ENCODE assay signal across 8 cellular contexts in the genomic region with DNA sequence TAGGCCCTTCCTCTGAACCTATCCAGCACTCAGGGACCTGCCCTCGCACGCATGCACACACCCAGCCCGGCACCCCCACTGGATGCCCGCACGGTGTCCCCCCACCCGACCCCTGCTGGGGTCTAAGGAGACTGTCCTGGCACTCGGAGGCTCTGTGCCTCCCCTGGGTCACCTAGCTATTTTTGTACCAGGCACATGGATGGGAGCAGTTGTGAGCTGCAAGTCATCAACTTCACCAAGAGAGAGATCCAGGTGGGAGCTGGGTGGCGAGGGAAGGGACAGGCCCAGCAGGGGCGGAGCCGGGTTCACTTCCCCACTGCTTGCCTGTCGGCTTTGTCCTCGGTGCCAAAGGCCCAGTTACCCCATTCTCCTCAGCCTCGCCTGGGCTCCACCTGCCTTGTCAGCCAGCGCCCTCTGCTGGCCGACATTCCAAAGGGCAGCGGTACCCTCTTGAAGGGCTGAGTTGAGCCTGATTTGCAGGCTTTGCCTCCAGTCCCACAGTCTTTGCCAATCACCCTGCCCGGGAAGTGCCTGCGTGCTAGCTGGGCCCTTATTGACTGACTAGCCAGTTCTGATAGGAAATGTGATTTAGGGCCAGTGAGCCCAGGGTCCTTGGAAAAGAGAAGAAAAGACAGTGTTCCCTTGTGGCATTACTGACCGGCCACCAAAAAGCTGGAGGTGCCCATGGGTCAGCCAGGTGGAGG. TPM values are rescaled to one million over a fixed set of nuclear protein-coding genes. Genes with fewer than 3 reads are reported as not detected.
DNase-seq lines count a peak whose midpoint lies in the region; ATAC-seq, FAIRE-seq and TF ChIP-seq lines count a peak whose summit lies in the region.

No MANE protein-coding gene starts in this region.

- H3K27ac ChIP-seq in endodermal cell (ENCODE audit: low read depth, low read length) = no peak overlapping the region

- no peak overlapping the region for H3K9ac ChIP-seq in endodermal cell (ENCODE audit: extremely low read depth, low read length, poor library complexity, severe bottlenecking)

- peaks cover 9% of the 10 kb centered on the region for H3K4me1 ChIP-seq in endodermal cell (ENCODE audit: control insufficient read depth, insufficient read depth, low read length)

- no peaks in the 10 kb centered on the region for H3K9me3 Mint-ChIP-seq in endodermal cell

- peak; percentile 99 for TF ChIP-seq CTCF in D721Med (IDR thresholded peaks at IDR 0.05; ENCODE audit: insufficient read depth, missing control alignments)
- TF ChIP-seq CTCF in endodermal cell (conservative IDR thresholded peaks at IDR 0.05) = peak; percentile 98

- no peaks in the 10 kb centered on the region for H3K36me3 ChIP-seq in endodermal cell (ENCODE audit: control insufficient read depth, insufficient read depth, low read length)

- H3K4me1 Mint-ChIP-seq in endodermal cell = peaks cover 21% of the 10 kb centered on the region

- peak; percentile 97 for DNase-seq in D721Med (ENCODE audit: insufficient read length, low spot score)
- peak; percentile 92 for DNase-seq in HTR-8/SVneo (ENCODE audit: insufficient read length, low spot score)
- peak; percentile 92 for DNase-seq in NOMO-1 treated with DMSO at 0.1 percent for 48 hours (lab: John Stamatoyannopoulos, UW; ENCODE audit: unreplicated experiment)
- DNase-seq in activated CD8-positive, alpha-beta memory T cell treated with anti-CD3 and anti-CD28 coated beads for 24 hours = peak; percentile 95
- peak; percentile 98 for DNase-seq in endodermal cell
- DNase-seq in midbrain (lab: John Stamatoyannopoulos, UW) = peak; percentile 88
- DNase-seq in stimulated activated CD8-positive, alpha-beta memory T cell treated with anti-CD3 and anti-CD28 coated beads, Interleukin-4, amount 100 ng/mL, for 1 hour (ENCODE audit: low read depth in 2 of 2, low spot score in 1 of 2) = peak; percentile 71 to 73

- peak; percentile 72 for ATAC-seq in GM21447 (IDR thresholded peaks at IDR 0.05; ENCODE audit: unreplicated experiment)

- H3K27me3 Mint-ChIP-seq in endodermal cell (ENCODE audit: insufficient read depth) = no peaks in the 10 kb centered on the region

- H3K9me3 ChIP-seq in endodermal cell (ENCODE audit: control insufficient read depth, low read length) = no peaks in the 10 kb centered on the region

- H3K27ac Mint-ChIP-seq in endodermal cell = no peak overlapping the region

- FAIRE-seq in D721Med (lab: Jason Lieb, UNC) (no peak), HTR-8/SVneo (lab: Jason Lieb, UNC) (peak; percentile 94)

- H3K4me3 ChIP-seq in endodermal cell (ENCODE audit: low read length) = no peak overlapping the region

- H3K4me3 Mint-ChIP-seq in endodermal cell = no peak overlapping the region

- 23 to 39% methylated on average over 7 to 19 of the region's 19 CpGs for WGBS in endodermal cell (ENCODE audit: insufficient coverage in 1 of 2, insufficient read length in 1 of 2), 2 experiments

- no peaks in the 10 kb centered on the region for H3K27me3 ChIP-seq in endodermal cell (ENCODE audit: control insufficient read depth, insufficient read depth, low read length, poor library complexity, severe bottlenecking)

- H3K36me3 Mint-ChIP-seq in endodermal cell (ENCODE audit: low read depth) = no peaks in the 10 kb centered on the region

RNA-seq across cellular contexts. Expression of gene NT5DC4, which starts 5.8 kb away (rescaled TPM):
- not detected for total RNA-seq in endodermal cell
- polyA plus RNA-seq in endodermal cell (2013, experiment 1 of 2) = not detected
- not detected for polyA plus RNA-seq in endodermal cell (2013, experiment 2 of 2)

RNA-seq across cellular contexts. Expression of gene CKAP2L, which starts 37.8 kb away (rescaled TPM):
- 10 to 100 TPM; 20.1 to 30.3 TPM for total RNA-seq in endodermal cell
- polyA plus RNA-seq in endodermal cell (2013, experiment 1 of 2) = 29.4 TPM
- polyA plus RNA-seq in endodermal cell (2013, experiment 2 of 2) = 34.1 TPM

RNA-seq across cellular contexts. Expression of gene IL1A, which starts 57.7 kb away (rescaled TPM):
- 1 to 10 TPM in 1 of 2 donors, under 1 TPM in 1; 0.73 to 1.0 TPM for total RNA-seq in endodermal cell
- 0.21 TPM for polyA plus RNA-seq in endodermal cell (2013, experiment 1 of 2)
- polyA plus RNA-seq in endodermal cell (2013, experiment 2 of 2) = 0.25 TPM
